Comparison of ENCODE assay signal across 16 cellular contexts in the genomic region with DNA sequence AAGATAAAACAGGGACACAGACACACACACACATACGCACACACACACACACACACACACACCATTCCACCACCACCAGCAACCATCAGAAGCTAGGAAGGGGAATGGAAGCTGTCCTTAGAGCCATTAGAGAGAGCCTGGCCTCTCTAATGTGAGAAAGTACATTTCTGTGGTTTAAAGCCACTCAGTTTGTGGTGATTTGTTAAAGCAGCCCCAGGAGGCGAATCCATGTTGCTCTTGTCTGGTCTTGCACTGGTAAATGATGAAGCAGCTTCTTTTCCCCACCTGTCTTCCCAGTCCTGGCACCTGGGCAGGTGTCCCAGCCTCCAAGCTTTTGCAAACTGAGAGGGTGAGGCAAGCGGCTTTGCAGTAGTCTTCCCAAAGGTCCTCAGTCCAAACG.
DNase-seq lines count a peak whose midpoint lies in the region; FAIRE-seq and TF ChIP-seq lines count a peak whose summit lies in the region.
"Had no signal": no experiment of that assay in that cellular context is flagged by ENCODE, and none has a peak within 500 bp of the region (broad histone marks: within the 10 kb centered on the region; RNA-seq: fewer than 3 reads in every experiment).

No MANE protein-coding gene starts in this region.

- no peak overlapping the region for H3K9ac ChIP-seq in astrocyte (ENCODE audit: low read length)
- H3K9ac ChIP-seq in smooth muscle cell (ENCODE audit: low read depth): no peak overlapping the region
- H3K9ac ChIP-seq: GM23248 had no signal

- no peaks in the 10 kb centered on the region for H4K20me1 ChIP-seq in astrocyte (ENCODE audit: insufficient read depth, low read length)
- H4K20me1 ChIP-seq in smooth muscle cell (ENCODE audit: low read depth): no peaks in the 10 kb centered on the region

- TF ChIP-seq CTCF in AG10803 (conservative IDR thresholded peaks at IDR 0.05; ENCODE audit: low read length) (no peak), astrocyte (IDR thresholded peaks at IDR 0.05; ENCODE audit: insufficient read depth, low read depth, low read length) (no peak), smooth muscle cell (IDR thresholded peaks at IDR 0.05; ENCODE audit: borderline replicate concordance, insufficient read depth, poor library complexity, severe bottlenecking) (no peak)

- H3F3A ChIP-seq in smooth muscle cell (ENCODE audit: low read depth): no peaks in the 10 kb centered on the region

- DNase-seq in AG10803 (ENCODE audit: low read depth) (peak; percentile 42), astrocyte (ENCODE audit: low read depth) (no peak), glomerular visceral epithelial cell (ENCODE audit: extremely low spot score) (peak; percentile 10), renal cortical epithelial cell (ENCODE audit: low read depth) (peak; percentile 31), activated gamma-delta T cell (lab: John Stamatoyannopoulos, UW) (no peak), cerebellar cortex (ENCODE audit: low spot score) (no peak), smooth muscle cell (lab: John Stamatoyannopoulos, UW; ENCODE audit: unreplicated experiment) (no peak)
- DNase-seq: ACHN; C1 segment of cervical spinal cord; CD4-positive, alpha-beta T cell; DMS79; GM23248 had no signal

- peak overlapping the region; percentile 34 for H3K27ac Mint-ChIP-seq in astrocyte (ENCODE audit: unreplicated experiment)
- H3K27ac Mint-ChIP-seq: B cell; CD4-positive, alpha-beta T cell had no signal

- H3K9me3 Mint-ChIP-seq in astrocyte (ENCODE audit: unreplicated experiment): peaks cover 2% of the 10 kb centered on the region
- H3K9me3 Mint-ChIP-seq: CD4-positive, alpha-beta T cell had no signal

- H3K4me1 ChIP-seq in astrocyte (ENCODE audit: insufficient read depth, low read length) (peaks cover 3% of the 10 kb centered on the region), smooth muscle cell (ENCODE audit: low read depth) (no peaks in the 10 kb centered on the region)

- H3K27ac ChIP-seq in astrocyte (ENCODE audit: low read depth, low read length): no peak overlapping the region
- H3K27ac ChIP-seq in smooth muscle cell (ENCODE audit: low read depth): no peak overlapping the region
- H3K27ac ChIP-seq: GM23248 had no signal

- no peak for FAIRE-seq in astrocyte (lab: Jason Lieb, UNC)
- FAIRE-seq: GM12878, GM18507, H54 had no signal

- peaks cover 3% of the 10 kb centered on the region for H3K27me3 Mint-ChIP-seq in astrocyte (ENCODE audit: low read depth, unreplicated experiment)
- H3K27me3 Mint-ChIP-seq: CD4-positive, alpha-beta T cell had no signal

- WGBS in smooth muscle cell (ENCODE audit: low lambda C conversion rate): 74% methylated on average over 4 of the region's 4 CpGs

- no peaks in the 10 kb centered on the region for H3K36me3 Mint-ChIP-seq in astrocyte (ENCODE audit: low read depth, unreplicated experiment)

- no peak overlapping the region for H3K4me3 ChIP-seq in AG10803 (ENCODE audit: low read length)
- H3K4me3 ChIP-seq in astrocyte (ENCODE audit: insufficient read depth, low read depth, low read length): no peak overlapping the region
- H3K4me3 ChIP-seq in smooth muscle cell: no peak overlapping the region
- H3K4me3 ChIP-seq: GM12878, GM23248 had no signal

- H3K36me3 ChIP-seq in astrocyte (ENCODE audit: insufficient read depth, low read length) (no peaks in the 10 kb centered on the region), smooth muscle cell (ENCODE audit: low read depth) (no peaks in the 10 kb centered on the region)

- H3K79me2 ChIP-seq in astrocyte (ENCODE audit: insufficient read depth, low read length) (no peaks in the 10 kb centered on the region), smooth muscle cell (ENCODE audit: low read depth) (no peaks in the 10 kb centered on the region)

- H3K9me3 ChIP-seq in astrocyte (ENCODE audit: insufficient read depth, low read depth, low read length) (no peaks in the 10 kb centered on the region), smooth muscle cell (replicated peaks; ENCODE audit: low read depth) (no peaks in the 10 kb centered on the region)

- H2AFZ ChIP-seq in astrocyte (ENCODE audit: low read depth, low read length) (no peak overlapping the region), smooth muscle cell (ENCODE audit: low read depth) (no peak overlapping the region)
- H2AFZ ChIP-seq: GM23248 had no signal

- H3K4me1 Mint-ChIP-seq in astrocyte (ENCODE audit: low read depth, unreplicated experiment): peaks cover 7% of the 10 kb centered on the region
- H3K4me1 Mint-ChIP-seq: B cell had no signal

- H3K4me2 ChIP-seq in astrocyte (ENCODE audit: low read length) (no peak overlapping the region), smooth muscle cell (no peak overlapping the region)

- H3K27me3 ChIP-seq in astrocyte (ENCODE audit: insufficient read depth, low read length) (no peaks in the 10 kb centered on the region), smooth muscle cell (ENCODE audit: low read depth) (no peaks in the 10 kb centered on the region)

- no peak overlapping the region for H3K4me3 Mint-ChIP-seq in astrocyte (ENCODE audit: unreplicated experiment)
- H3K4me3 Mint-ChIP-seq: B cell; CD4-positive, alpha-beta T cell had no signal

Comparison
In these comparisons a context has a peak if more than half of its experiments do, and no peak if none do; other contexts are left out.
1. DNase-seq: peak in AG10803 (single experiment), glomerular visceral epithelial cell (single experiment) and renal cortical epithelial cell (single experiment); none in astrocyte (single experiment), activated gamma-delta T cell (single experiment), cerebellar cortex (single experiment) and smooth muscle cell (single experiment).